ENCODE assay signal across 19 cellular contexts in genomic region chr17:1731194-1731506, GRCh38. TPM values are rescaled to one million over a fixed set of nuclear protein-coding genes. Genes with fewer than 3 reads are reported as not detected.
DNase-seq lines count a peak whose midpoint lies in the region; ATAC-seq and TF ChIP-seq lines count a peak whose summit lies in the region.
"Had no signal": no experiment of that assay in that cellular context is flagged by ENCODE, and none has a peak within 500 bp of the region (broad histone marks: within the 10 kb centered on the region; RNA-seq: fewer than 3 reads in every experiment).

No MANE protein-coding gene starts in this region.

- intact Hi-C loops in heart left ventricle (cut with DNase I): loop anchor here in 1 of 10 donors (10.0 kb wide), 1 partner anchor 304 kb away; the partner anchor contains the start of gene DPH1
- intact Hi-C loops in right cardiac atrium (cut with DNase I): no loop called here
- intact Hi-C loops in esophagus squamous epithelium (cut with DNase I): no loop called here
- intact Hi-C loops in gastrocnemius medialis (cut with DNase I; ENCODE audit: low total_unique reads): loop anchor here (2.0 kb wide), 1 partner anchor 32 kb away; the partner anchor contains the start of gene SERPINF1
- intact Hi-C loops in vagina (cut with DNase I): no loop called here

- 87 to 95% (median 91%) methylated on average over 9 to 10 of the region's 10 CpGs for WGBS in heart left ventricle, 4 donors
- 88% methylated on average over 10 of the region's 10 CpGs for WGBS in right cardiac atrium
- WGBS in esophagus squamous epithelium, 2 donors: no CpG with 5 or more reads among the region's 10 CpGs

- H3K27ac ChIP-seq in heart left ventricle (peak overlapping the region; percentile 77 to 97 (median 86)), right cardiac atrium (ENCODE audit: low read length) (no peak overlapping the region), esophagus squamous epithelium (peak overlapping the region; percentile 72 to 92 (median 84)), gastrocnemius medialis (peak overlapping the region; percentile 99 to 100 (median 99)), vagina (peak overlapping the region; percentile 98)
- H3K27ac ChIP-seq: cardiac muscle cell, foreskin keratinocyte had no signal

- H3K4me1 ChIP-seq in heart left ventricle (peaks cover 0 to 60% (median 15%) of the 10 kb centered on the region in 12 donors), right cardiac atrium (ENCODE audit: control insufficient read depth, insufficient read depth, low read length) (peaks cover under 1% of the 10 kb centered on the region), esophagus squamous epithelium (peaks cover 25 to 65% (median 36%) of the 10 kb centered on the region in 3 donors), gastrocnemius medialis (peaks cover 38 to 43% of the 10 kb centered on the region in 2 donors), vagina (peaks cover 61% of the 10 kb centered on the region)

- no peaks in the 10 kb centered on the region for H3K9me3 ChIP-seq in heart left ventricle
- no peaks in the 10 kb centered on the region for H3K9me3 ChIP-seq in right cardiac atrium (ENCODE audit: control insufficient read depth, low read length)
- no peaks in the 10 kb centered on the region for H3K9me3 ChIP-seq in esophagus squamous epithelium
- H3K9me3 ChIP-seq in gastrocnemius medialis: no peaks in the 10 kb centered on the region
- H3K9me3 ChIP-seq in vagina: no peaks in the 10 kb centered on the region

- ATAC-seq in heart left ventricle (no peak), right cardiac atrium (no peak), gastrocnemius medialis (no peak), HG02970 (IDR thresholded peaks at IDR 0.05; ENCODE audit: low FRiP score, unreplicated experiment) (no peak)
- ATAC-seq: activated T-cell treated with anti-CD3 and anti-CD28 coated beads, Interleukin-2, amount 50 U/mL, for 4 hours had no signal

- H3K36me3 ChIP-seq in heart left ventricle (peaks cover 0 to 89% (median 50%) of the 10 kb centered on the region in 9 donors), esophagus squamous epithelium (peaks cover 26 to 97% (median 28%) of the 10 kb centered on the region in 3 donors), gastrocnemius medialis (peaks cover 0 to 62% of the 10 kb centered on the region in 2 donors), vagina (peaks cover 0 to 37% of the 10 kb centered on the region in 2 donors)
- H3K36me3 ChIP-seq: cardiac muscle cell had no signal

- no peak for TF ChIP-seq POLR2A in heart left ventricle (IDR thresholded peaks at IDR 0.05)
- TF ChIP-seq POLR2A in esophagus squamous epithelium (IDR thresholded peaks at IDR 0.05): no peak
- TF ChIP-seq POLR2A in gastrocnemius medialis (IDR thresholded peaks at IDR 0.05): peak; percentile 45 to 46
- peak in 1 of 2 donors; percentile 28 for TF ChIP-seq POLR2A in vagina (IDR thresholded peaks at IDR 0.05)

- H3K4me3 ChIP-seq in heart left ventricle: peak overlapping the region in 5 of 12 donors; percentile 13 to 51 (median 35)
- no peak overlapping the region for H3K4me3 ChIP-seq in right cardiac atrium (ENCODE audit: low read length)
- peak overlapping the region in 2 of 4 donors; percentile 15 to 51 for H3K4me3 ChIP-seq in esophagus squamous epithelium
- peak overlapping the region in 3 of 4 donors; percentile 6 to 47 (median 17) for H3K4me3 ChIP-seq in gastrocnemius medialis
- H3K4me3 ChIP-seq in vagina: peak overlapping the region; percentile 32
- H3K4me3 ChIP-seq: cardiac muscle cell had no signal

- TF ChIP-seq CTCF in heart left ventricle (IDR thresholded peaks at IDR 0.05) (no peak), esophagus squamous epithelium (IDR thresholded peaks at IDR 0.05) (no peak), gastrocnemius medialis (IDR thresholded peaks at IDR 0.05 in 4 of 5, conservative IDR thresholded peaks at IDR 0.05 in 1 of 5) (no peak), vagina (IDR thresholded peaks at IDR 0.05) (no peak)

- H3K27me3 ChIP-seq in heart left ventricle: no peaks in the 10 kb centered on the region
- H3K27me3 ChIP-seq in right cardiac atrium (ENCODE audit: control insufficient read depth, insufficient read depth): no peaks in the 10 kb centered on the region
- no peaks in the 10 kb centered on the region for H3K27me3 ChIP-seq in esophagus squamous epithelium
- no peaks in the 10 kb centered on the region for H3K27me3 ChIP-seq in gastrocnemius medialis
- H3K27me3 ChIP-seq in vagina: no peaks in the 10 kb centered on the region
- H3K27me3 ChIP-seq: cardiac muscle cell, foreskin keratinocyte had no signal

- in situ Hi-C loops in gastrocnemius medialis (cut with MboI; ENCODE audit: low sequenced_read_pairs in 4 of 4): no loop called here

- no peak for DNase-seq in heart left ventricle
- DNase-seq in right cardiac atrium: no peak
- no peak for DNase-seq in esophagus squamous epithelium (lab: John Stamatoyannopoulos, UW)
- DNase-seq in gastrocnemius medialis: no peak
- no peak for DNase-seq in vagina (ENCODE audit: extremely low spot score in 2 of 2)
- no peak for DNase-seq in activated CD4-positive, alpha-beta T cell treated with anti-CD3 and anti-CD28 coated beads for 1 hour
- no peak for DNase-seq in NCI-H1694 treated with DMSO at 0.1 percent for 48 hours (lab: John Stamatoyannopoulos, UW)
- DNase-seq: 8988T; activated CD4-positive, alpha-beta T cell treated with anti-CD3 and anti-CD28 coated beads, Interleukin-2, amount 50 U/mL, for 48 hours; activated naive CD8-positive, alpha-beta T cell treated with anti-CD3 and anti-CD28 coated beads for 36 hours; activated T-cell treated with anti-CD3 and anti-CD28 coated beads, Interleukin-2, amount 50 U/mL, for 4 hours; DMS79 treated with DMSO at 0.1 percent for 48 hours; IMR-90; NCI-H526; OCI-M1 had no signal

RNA-seq across cellular contexts. Expression of gene WDR81, which starts 6.6 kb away (rescaled TPM):
- total RNA-seq in heart left ventricle (10 to 100 TPM in 4 of 9 donors, 1 to 10 TPM in 5; 7.2 to 29.0 (median 9.3) TPM), right cardiac atrium (10 to 100 TPM in 3 of 4 donors, 1 to 10 TPM in 1; 9.2 to 11.2 (median 11.0) TPM), esophagus squamous epithelium (10 to 100 TPM; 12.5 to 33.8 (median 21.1) TPM), gastrocnemius medialis (10 to 100 TPM; 22.3 to 61.1 (median 42.7) TPM), vagina (57.2 TPM)
- polyA plus RNA-seq in heart left ventricle (10 to 100 TPM in 1 of 2 donors, 1 to 10 TPM in 1; 9.1 to 12.5 TPM), right cardiac atrium (10.2 TPM)

RNA-seq across cellular contexts. Expression of gene SERPINF2, which starts 11.5 kb away (rescaled TPM):
- total RNA-seq in heart left ventricle (1 to 10 TPM in 2 of 9 donors, under 1 TPM in 6, not detected in 1; 0.25 to 1.8 (median 0.77) TPM), right cardiac atrium (1 to 10 TPM in 3 of 4 donors, under 1 TPM in 1; 0.45 to 2.1 (median 1.2) TPM), esophagus squamous epithelium (1 to 10 TPM in 2 of 4 donors, under 1 TPM in 2; 0.22 to 7.1 (median 1.6) TPM), gastrocnemius medialis (1 to 10 TPM in 3 of 4 donors, under 1 TPM in 1; 0.85 to 6.4 (median 4.3) TPM), vagina (23.8 TPM)
- polyA plus RNA-seq in heart left ventricle (1 to 10 TPM in 1 of 2 donors, under 1 TPM in 1; 0.65 to 1.4 TPM), right cardiac atrium (1.1 TPM)
- total RNA-seq: IMR-90 had no signal
- polyA plus RNA-seq: cardiac muscle cell, IMR-90 had no signal

RNA-seq across cellular contexts. Expression of gene TLCD2, which starts 21.0 kb away (rescaled TPM):
- total RNA-seq in heart left ventricle (1 to 10 TPM; 1.5 to 6.1 (median 2.3) TPM), right cardiac atrium (1 to 10 TPM; 1.9 to 6.1 (median 2.3) TPM), esophagus squamous epithelium (1 to 10 TPM; 4.2 to 6.0 (median 5.6) TPM), gastrocnemius medialis (under 1 TPM; 0.66 to 0.95 (median 0.85) TPM), vagina (10.8 TPM)
- polyA plus RNA-seq in heart left ventricle (1 to 10 TPM; 1.5 to 3.3 TPM), right cardiac atrium (1.5 TPM)
- polyA plus RNA-seq: CD14-positive monocyte had no signal

RNA-seq across cellular contexts. Expression of gene SERPINF1, which starts 30.7 kb away (rescaled TPM):
- 100 to 1,000 TPM in 5 of 9 donors, 10 to 100 TPM in 4; 67.5 to 460 (median 103) TPM for total RNA-seq in heart left ventricle
- polyA plus RNA-seq in heart left ventricle: 100 to 1,000 TPM; 101 to 125 TPM
- 100 to 1,000 TPM; 160 to 288 (median 264) TPM for total RNA-seq in right cardiac atrium
- polyA plus RNA-seq in right cardiac atrium: 215 TPM
- 100 to 1,000 TPM in 2 of 4 donors, 10 to 100 TPM in 2; 26.6 to 351 (median 80.6) TPM for total RNA-seq in esophagus squamous epithelium
- 100 to 1,000 TPM; 554 to 698 (median 631) TPM for total RNA-seq in gastrocnemius medialis
- total RNA-seq in vagina: 1,040 TPM

RNA-seq across cellular contexts. Expression of gene PRPF8, which starts 46.5 kb away (rescaled TPM):
- 100 to 1,000 TPM; 119 to 195 (median 174) TPM for total RNA-seq in heart left ventricle
- 10 to 100 TPM; 70.1 to 98.1 TPM for polyA plus RNA-seq in heart left ventricle
- 100 to 1,000 TPM; 134 to 187 (median 152) TPM for total RNA-seq in right cardiac atrium
- 72.1 TPM for polyA plus RNA-seq in right cardiac atrium
- 100 to 1,000 TPM; 112 to 157 (median 145) TPM for total RNA-seq in esophagus squamous epithelium
- 100 to 1,000 TPM; 127 to 261 (median 195) TPM for total RNA-seq in gastrocnemius medialis
- 247 TPM for total RNA-seq in vagina

Comparison
In these comparisons a context has a peak if more than half of its experiments do, and no peak if none do; other contexts are left out.
1. POLR2A ChIP-seq: peak in gastrocnemius medialis (2 of 2); none in heart left ventricle (0 of 2) and esophagus squamous epithelium (0 of 4).